In the genomic region with DNA sequence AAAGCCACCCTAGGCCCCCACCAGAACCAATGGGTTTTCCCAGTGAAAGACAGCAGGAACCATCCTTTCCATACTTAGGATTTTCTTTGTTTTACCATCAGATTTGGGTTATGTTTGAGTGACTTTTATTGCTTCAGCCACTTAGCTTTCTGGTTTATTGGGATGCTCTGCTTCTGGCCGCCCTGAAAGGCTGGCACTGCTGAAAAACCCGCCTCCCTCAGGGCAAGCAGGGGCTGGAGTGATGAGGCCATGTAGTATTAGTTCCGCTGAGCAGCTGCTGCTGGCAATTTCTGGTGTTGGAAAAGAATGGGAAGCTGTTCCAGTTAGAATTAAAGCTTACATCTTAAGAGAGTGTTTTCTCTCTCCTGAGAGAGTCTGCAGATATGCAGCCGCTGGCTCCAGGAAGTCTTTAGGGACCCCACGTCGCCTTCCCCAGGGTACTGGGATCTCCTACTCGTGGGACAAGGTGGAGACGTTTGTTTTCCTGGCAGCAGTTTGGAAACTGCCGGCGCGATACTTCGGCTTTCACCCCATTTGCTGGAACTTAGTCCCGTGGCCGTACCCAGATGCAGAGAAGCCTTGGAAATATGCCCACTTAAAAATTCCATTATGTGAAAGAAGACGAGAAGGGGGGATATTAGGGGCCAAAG, we compare ENCODE assay signal across 12 cellular contexts.
DNase-seq lines count a peak whose midpoint lies in the region; ATAC-seq, FAIRE-seq and TF ChIP-seq lines count a peak whose summit lies in the region.
"Had no signal": no experiment of that assay in that cellular context is flagged by ENCODE, and none has a peak within 500 bp of the region (broad histone marks: within the 10 kb centered on the region; RNA-seq: fewer than 3 reads in every experiment).

No MANE protein-coding gene starts in this region.

- DNase-seq in heart left ventricle (peak in 2 of 5 donors; percentile 42 to 59), prostate gland (ENCODE audit: low spot score) (no peak), DMS53 treated with DMSO at 0.1 percent for 48 hours (lab: John Stamatoyannopoulos, UW; ENCODE audit: unreplicated experiment) (no peak), NCI-H1436 treated with DMSO at 0.1 percent for 48 hours (lab: John Stamatoyannopoulos, UW) (no peak), H54 (ENCODE audit: insufficient read length, low spot score) (no peak)
- no peak for DNase-seq in natural killer cell treated with Interleukin-12 subunit alpha and Interleukin-12 subunit beta and Interleukin-15 and Interleukin-18, amount 100 ng/mL, for 72 hours (ENCODE audit: low spot score)
- DNase-seq: GDM1, KBM-7 had no signal

- no peak overlapping the region for H3K4me3 Mint-ChIP-seq in activated T-helper 17 cell treated with anti-CD3 and anti-CD28 coated beads, Interleukin-2, amount 50 U/mL, for 72 hours
- H3K4me3 Mint-ChIP-seq in natural killer cell treated with Interleukin-12 subunit alpha and Interleukin-12 subunit beta and Interleukin-15 and Interleukin-18, amount 100 ng/mL, for 72 hours: no peak overlapping the region
- H3K4me3 Mint-ChIP-seq: mesothelial cell of epicardium; stimulated activated naive CD8-positive, alpha-beta T cell treated with anti-CD3 and anti-CD28 coated beads, Interleukin-15, Interleukin-2, amounts not matched to agents 100 ng/mL and 50 ng/mL, for 24 hours had no signal

- no peak for TF ChIP-seq POLR2A in heart left ventricle (IDR thresholded peaks at IDR 0.05)
- TF ChIP-seq POLR2A in prostate gland (IDR thresholded peaks at IDR 0.05): no peak
- no peak for TF ChIP-seq POLR2A in H54 (IDR thresholded peaks at IDR 0.05; ENCODE audit: low read depth, low read length)

- peak overlapping the region in 2 of 11 experiments; percentile 22 to 30; a peak in 2 of 22 replicates for H3K27ac ChIP-seq in BLaER1 treated with 17β-estradiol and CSF1 and Interleukin-3, amounts not matched to agents 10 nM and 100 nM
- H3K27ac ChIP-seq in heart left ventricle (peak overlapping the region in 10 of 12 donors; percentile 21 to 57 (median 48)), prostate gland (peak overlapping the region; percentile 4 to 41)

- H3K9ac ChIP-seq in BLaER1 treated with 17β-estradiol and CSF1 and Interleukin-3, amounts not matched to agents 10 nM and 100 nM: peak overlapping the region in 1 of 11 experiments; percentile 45; a peak in 1 of 22 replicates

- peaks cover 0 to 99% (median 60%) of the 10 kb centered on the region in 11 experiments; a peak in 20 of 22 replicates for H3K36me3 ChIP-seq in BLaER1 treated with 17β-estradiol and CSF1 and Interleukin-3, amounts not matched to agents 10 nM and 100 nM
- H3K36me3 ChIP-seq in heart left ventricle: no peaks in the 10 kb centered on the region
- H3K36me3 ChIP-seq in prostate gland: no peaks in the 10 kb centered on the region

- H3K4me2 ChIP-seq in BLaER1 treated with 17β-estradiol and CSF1 and Interleukin-3, amounts not matched to agents 10 nM and 100 nM: peak overlapping the region in 8 of 11 experiments; percentile 12 to 54 (median 41); a peak in 11 of 22 replicates

- WGBS in heart left ventricle, 4 donors: 21 to 30% (median 25%) methylated on average over 15 of the region's 15 CpGs
- WGBS in prostate gland: 17% methylated on average over 15 of the region's 15 CpGs

- H3K4me3 ChIP-seq in BLaER1 treated with 17β-estradiol and CSF1 and Interleukin-3, amounts not matched to agents 10 nM and 100 nM: no peak overlapping the region
- H3K4me3 ChIP-seq in heart left ventricle (peak overlapping the region in 8 of 12 donors; percentile 15 to 46 (median 30)), prostate gland (peak overlapping the region; percentile 11 to 21)

- no peaks in the 10 kb centered on the region for H3K9me3 Mint-ChIP-seq in activated T-helper 17 cell treated with anti-CD3 and anti-CD28 coated beads, Interleukin-2, amount 50 U/mL, for 72 hours
- peaks cover 3% of the 10 kb centered on the region for H3K9me3 Mint-ChIP-seq in natural killer cell treated with Interleukin-12 subunit alpha and Interleukin-12 subunit beta and Interleukin-15 and Interleukin-18, amount 100 ng/mL, for 72 hours
- H3K9me3 Mint-ChIP-seq: mesothelial cell of epicardium; stimulated activated naive CD8-positive, alpha-beta T cell treated with anti-CD3 and anti-CD28 coated beads, Interleukin-15, Interleukin-2, amounts not matched to agents 100 ng/mL and 50 ng/mL, for 24 hours had no signal

- peaks cover 57% of the 10 kb centered on the region for H3K4me1 Mint-ChIP-seq in activated T-helper 17 cell treated with anti-CD3 and anti-CD28 coated beads, Interleukin-2, amount 50 U/mL, for 72 hours
- H3K4me1 Mint-ChIP-seq in natural killer cell treated with Interleukin-12 subunit alpha and Interleukin-12 subunit beta and Interleukin-15 and Interleukin-18, amount 100 ng/mL, for 72 hours (ENCODE audit: low read depth in 2 of 2): peaks cover 52 to 55% of the 10 kb centered on the region in 2 donors

- H3K27me3 Mint-ChIP-seq in activated T-helper 17 cell treated with anti-CD3 and anti-CD28 coated beads, Interleukin-2, amount 50 U/mL, for 72 hours: no peaks in the 10 kb centered on the region
- no peaks in the 10 kb centered on the region for H3K27me3 Mint-ChIP-seq in natural killer cell treated with Interleukin-12 subunit alpha and Interleukin-12 subunit beta and Interleukin-15 and Interleukin-18, amount 100 ng/mL, for 72 hours
- H3K27me3 Mint-ChIP-seq: stimulated activated naive CD8-positive, alpha-beta T cell treated with anti-CD3 and anti-CD28 coated beads, Interleukin-15, Interleukin-2, amounts not matched to agents 100 ng/mL and 50 ng/mL, for 24 hours had no signal

- intact Hi-C loops in heart left ventricle (cut with DNase I): loop anchor here in 4 of 10 donors (5.0 to 10.0 kb wide), 4 partner anchors 34 to 74 kb away; a partner anchor contains a TSS
- intact Hi-C loops in prostate gland (cut with DNase I): no loop called here

- H3K27ac Mint-ChIP-seq in activated T-helper 17 cell treated with anti-CD3 and anti-CD28 coated beads, Interleukin-2, amount 50 U/mL, for 72 hours: peak overlapping the region; percentile 18
- H3K27ac Mint-ChIP-seq in natural killer cell treated with Interleukin-12 subunit alpha and Interleukin-12 subunit beta and Interleukin-15 and Interleukin-18, amount 100 ng/mL, for 72 hours: peak overlapping the region in 1 of 2 donors; percentile 21
- H3K27ac Mint-ChIP-seq: mesothelial cell of epicardium had no signal

- no peak for TF ChIP-seq CTCF in heart left ventricle (IDR thresholded peaks at IDR 0.05)
- no peak for TF ChIP-seq CTCF in prostate gland (IDR thresholded peaks at IDR 0.05)

- no peaks in the 10 kb centered on the region for H3K9me3 ChIP-seq in BLaER1 treated with 17β-estradiol and CSF1 and Interleukin-3, amounts not matched to agents 10 nM and 100 nM (replicated peaks in 1 of 11)
- H3K9me3 ChIP-seq in heart left ventricle: no peaks in the 10 kb centered on the region
- no peaks in the 10 kb centered on the region for H3K9me3 ChIP-seq in prostate gland

- H3K27me3 ChIP-seq in BLaER1 treated with 17β-estradiol and CSF1 and Interleukin-3, amounts not matched to agents 10 nM and 100 nM: no peaks in the 10 kb centered on the region
- H3K27me3 ChIP-seq in heart left ventricle: no peaks in the 10 kb centered on the region
- H3K27me3 ChIP-seq in prostate gland (replicated peaks; ENCODE audit: insufficient read depth): no peaks in the 10 kb centered on the region

- FAIRE-seq in H54 (lab: Jason Lieb, UNC): no peak

- peaks cover 32 to 97% (median 88%) of the 10 kb centered on the region in 10 experiments for H3K4me1 ChIP-seq in BLaER1 treated with 17β-estradiol and CSF1 and Interleukin-3, amounts not matched to agents 10 nM and 100 nM
- H3K4me1 ChIP-seq in heart left ventricle (peaks cover 3 to 71% (median 34%) of the 10 kb centered on the region in 12 donors), prostate gland (replicated peaks) (peaks cover 2% of the 10 kb centered on the region)

- ATAC-seq in activated T-helper 17 cell treated with anti-CD3 and anti-CD28 coated beads, Interleukin-2, amount 50 U/mL, for 72 hours (replicated peaks): no peak
- ATAC-seq in heart left ventricle: peak in 3 of 4 donors; percentile 47 to 56 (median 52)
- ATAC-seq in natural killer cell treated with Interleukin-12 subunit alpha and Interleukin-12 subunit beta and Interleukin-15 and Interleukin-18, amount 100 ng/mL, for 72 hours: no peak

- H4K20me1 ChIP-seq in BLaER1 treated with 17β-estradiol and CSF1 and Interleukin-3, amounts not matched to agents 10 nM and 100 nM: peaks cover 27 to 99% (median 90%) of the 10 kb centered on the region in 11 experiments; a peak in 20 of 22 replicates

- H3K36me3 Mint-ChIP-seq in activated T-helper 17 cell treated with anti-CD3 and anti-CD28 coated beads, Interleukin-2, amount 50 U/mL, for 72 hours (ENCODE audit: low read depth): peaks cover 5% of the 10 kb centered on the region
- H3K36me3 Mint-ChIP-seq in natural killer cell treated with Interleukin-12 subunit alpha and Interleukin-12 subunit beta and Interleukin-15 and Interleukin-18, amount 100 ng/mL, for 72 hours: no peaks in the 10 kb centered on the region

Comparison
In these comparisons a context has a peak if more than half of its experiments do, and no peak if none do; other contexts are left out.
1. H3K4me3 ChIP-seq: peak in heart left ventricle (8 of 12) and prostate gland (2 of 2); none in BLaER1 treated with 17β-estradiol and CSF1 and Interleukin-3, amounts not matched to agents 10 nM and 100 nM (0 of 10).
2. ATAC-seq: peak in heart left ventricle (3 of 4); none in activated T-helper 17 cell treated with anti-CD3 and anti-CD28 coated beads, Interleukin-2, amount 50 U/mL, for 72 hours (single experiment) and natural killer cell treated with Interleukin-12 subunit alpha and Interleukin-12 subunit beta and Interleukin-15 and Interleukin-18, amount 100 ng/mL, for 72 hours (0 of 2).